Comparison of ENCODE assay signal across 8 cellular contexts in genomic region chr2:223837290-223838061, GRCh38. TPM values are rescaled to one million over a fixed set of nuclear protein-coding genes. Genes with fewer than 3 reads are reported as not detected.
DNase-seq lines count a peak whose midpoint lies in the region; ATAC-seq, FAIRE-seq and TF ChIP-seq lines count a peak whose summit lies in the region.

TSS of gene AP1S3 (minus strand) at chr2:223837582. CDS start at chr2:223837450, 132 bp downstream.

- peak; percentile 57 for DNase-seq in DND-41
- peak; percentile 63 for DNase-seq in RCC 7860 (ENCODE audit: low spot score)
- peak; percentile 28 for DNase-seq in fibroblast of the conjunctiva (ENCODE audit: low read depth)
- peak in 32 of 49 donors; percentile 2 to 60 (median 16) for DNase-seq in substantia nigra (lab: John Stamatoyannopoulos, UW)

- H2AFZ ChIP-seq in DND-41 (ENCODE audit: low read depth, low read length) (peak within 1 kb of the TSS; percentile 72), neuron (ENCODE audit: low read depth, low read length) (peak within 1 kb of the TSS; percentile 92)

- peak within 1 kb of the TSS; percentile 86 to 100 (median 99) for H3K4me3 Mint-ChIP-seq in IgD-negative memory B cell
- H3K4me3 Mint-ChIP-seq in activated T-helper 17 cell treated with anti-CD3 and anti-CD28 coated beads, Interleukin-2, amount 50 U/mL, for 72 hours: peak within 1 kb of the TSS; percentile 74

- H3K36me3 Mint-ChIP-seq in IgD-negative memory B cell: no peaks in the 10 kb centered on the region
- H3K36me3 Mint-ChIP-seq in activated T-helper 17 cell treated with anti-CD3 and anti-CD28 coated beads, Interleukin-2, amount 50 U/mL, for 72 hours (ENCODE audit: low read depth): no peaks in the 10 kb centered on the region

- H3K27me3 ChIP-seq in DND-41 (ENCODE audit: insufficient read depth, low read length, poor library complexity) (no peaks in the 10 kb centered on the region), neuron (ENCODE audit: insufficient read depth, low read length) (peaks cover 4% of the 10 kb centered on the region)

- H3K79me2 ChIP-seq in DND-41 (ENCODE audit: insufficient read depth, low read length): no peaks in the 10 kb centered on the region

- H3K4me1 ChIP-seq in DND-41 (ENCODE audit: insufficient read depth, low read length) (peaks cover 8% of the 10 kb centered on the region; the same call in 1 of the 2 replicates), neuron (ENCODE audit: insufficient read depth, low read length) (no peaks in the 10 kb centered on the region)

- H3K4me3 ChIP-seq in DND-41 (ENCODE audit: low read depth in 1 of 2, low read length in 2 of 2): peak within 1 kb of the TSS; percentile 37 to 66; a peak in 3 of 4 replicates
- H3K4me3 ChIP-seq in neuron (ENCODE audit: low read length): peak within 1 kb of the TSS; percentile 50

- peak; percentile 13 for TF ChIP-seq CTCF in DND-41 (IDR thresholded peaks at IDR 0.05; ENCODE audit: borderline replicate concordance, extremely low read depth, low read length, poor library complexity, severe bottlenecking)

- H3K27ac ChIP-seq in DND-41 (ENCODE audit: low read length) (no peak within 1 kb of the TSS), substantia nigra (ENCODE audit: low read depth, low read length, poor library complexity, severe bottlenecking) (no peak within 1 kb of the TSS)

- H4K20me1 ChIP-seq in DND-41 (ENCODE audit: insufficient read depth, low read length): no peaks in the 10 kb centered on the region

- no peaks in the 10 kb centered on the region for H3K9me3 Mint-ChIP-seq in IgD-negative memory B cell
- no peaks in the 10 kb centered on the region for H3K9me3 Mint-ChIP-seq in activated T-helper 17 cell treated with anti-CD3 and anti-CD28 coated beads, Interleukin-2, amount 50 U/mL, for 72 hours

- H3K4me2 ChIP-seq in DND-41 (ENCODE audit: insufficient read depth, low read length): peak within 1 kb of the TSS; percentile 73

- peak within 1 kb of the TSS; percentile 95 to 99 (median 96) for H3K27ac Mint-ChIP-seq in IgD-negative memory B cell
- peak within 1 kb of the TSS; percentile 28 for H3K27ac Mint-ChIP-seq in activated T-helper 17 cell treated with anti-CD3 and anti-CD28 coated beads, Interleukin-2, amount 50 U/mL, for 72 hours

- no peaks in the 10 kb centered on the region for H3K9me3 ChIP-seq in DND-41 (ENCODE audit: insufficient read depth, low read length, severe bottlenecking)
- no peaks in the 10 kb centered on the region for H3K9me3 ChIP-seq in neuron (ENCODE audit: low read length)

- no peak for FAIRE-seq in RCC 7860 (lab: Jason Lieb, UNC)

- peaks cover 31 to 42% (median 39%) of the 10 kb centered on the region in 3 donors for H3K4me1 Mint-ChIP-seq in IgD-negative memory B cell
- peaks cover 5% of the 10 kb centered on the region for H3K4me1 Mint-ChIP-seq in activated T-helper 17 cell treated with anti-CD3 and anti-CD28 coated beads, Interleukin-2, amount 50 U/mL, for 72 hours

- H3K36me3 ChIP-seq in DND-41 (ENCODE audit: insufficient read depth, low read length) (no peaks in the 10 kb centered on the region), neuron (ENCODE audit: insufficient read depth, low read length) (no peaks in the 10 kb centered on the region)

- peak; percentile 95 for ATAC-seq in DND-41 (ENCODE audit: insufficient read depth, low read depth)
- ATAC-seq in GM21529 (IDR thresholded peaks at IDR 0.05; ENCODE audit: unreplicated experiment): peak; percentile 65
- peak; percentile 96 for ATAC-seq in activated T-helper 17 cell treated with anti-CD3 and anti-CD28 coated beads, Interleukin-2, amount 50 U/mL, for 72 hours (replicated peaks)

- peak within 1 kb of the TSS; percentile 51 for H3K9ac ChIP-seq in DND-41 (ENCODE audit: low read depth, low read length)

- no peaks in the 10 kb centered on the region for H3K27me3 Mint-ChIP-seq in IgD-negative memory B cell
- H3K27me3 Mint-ChIP-seq in activated T-helper 17 cell treated with anti-CD3 and anti-CD28 coated beads, Interleukin-2, amount 50 U/mL, for 72 hours: no peaks in the 10 kb centered on the region

RNA-seq across cellular contexts. Expression of gene AP1S3, which starts in this region (rescaled TPM):
- 23.0 TPM for polyA plus RNA-seq in IgD-negative memory B cell
- 1 to 10 TPM; 4.0 to 6.3 TPM for total RNA-seq in activated T-helper 17 cell treated with anti-CD3 and anti-CD28 coated beads, Interleukin-2, amount 50 U/mL, for 72 hours
